Comparison of ENCODE assay signal across 18 cellular contexts in genomic region chr14:91753501-91754128, GRCh38. TPM values are rescaled to one million over a fixed set of nuclear protein-coding genes. Genes with fewer than 3 reads are reported as not detected.
DNase-seq lines count a peak whose midpoint lies in the region; ATAC-seq, FAIRE-seq and TF ChIP-seq lines count a peak whose summit lies in the region.
"Had no signal": no experiment of that assay in that cellular context is flagged by ENCODE, and none has a peak within 500 bp of the region (broad histone marks: within the 10 kb centered on the region; RNA-seq: fewer than 3 reads in every experiment).

No MANE protein-coding gene starts in this region.

- no peaks in the 10 kb centered on the region for H3K79me2 ChIP-seq in PC-3 (ENCODE audit: low read length)

- POLR2A ChIA-PET in PC-3 (lab: Charles Lee; ENCODE audit: unreplicated experiment) = no interaction called here
- POLR2A ChIA-PET in CD8-positive, alpha-beta memory T cell (lab: Charles Lee) = no interaction called here

- CTCF ChIA-PET in PC-3 (lab: Charles Lee) = no interaction called here
- CTCF ChIA-PET in CD8-positive, alpha-beta memory T cell (lab: Charles Lee) = interaction anchor here (1.0 to 1.2 kb wide), 2 partner anchors 8 to 26 kb away, joined by 3 to 4 read pairs; no protein-coding TSS in a partner anchor

- H3K9me2 ChIP-seq in PC-3 (replicated peaks; ENCODE audit: low read length) = no peaks in the 10 kb centered on the region

- no peak for TF ChIP-seq CTCF in AG10803 (conservative IDR thresholded peaks at IDR 0.05; ENCODE audit: low read length)
- no peak for TF ChIP-seq CTCF in PC-3 (conservative IDR thresholded peaks at IDR 0.05; ENCODE audit: low read depth, low read length)
- TF ChIP-seq CTCF in left lung (IDR thresholded peaks at IDR 0.05) = no peak
- no peak for TF ChIP-seq CTCF in colonic mucosa (IDR thresholded peaks at IDR 0.05)

- H3K27me3 ChIP-seq in PC-3 (ENCODE audit: low read length) (no peaks in the 10 kb centered on the region), left lung (no peaks in the 10 kb centered on the region), colonic mucosa (no peaks in the 10 kb centered on the region)
- H3K27me3 ChIP-seq in CD8-positive, alpha-beta memory T cell (ENCODE audit: insufficient read depth, low read length, poor library complexity, severe bottlenecking) = no peaks in the 10 kb centered on the region
- H3K27me3 ChIP-seq: right lobe of liver had no signal

- no peak overlapping the region for H3K4me3 Mint-ChIP-seq in CD8-positive, alpha-beta memory T cell
- H3K4me3 Mint-ChIP-seq: HFFc6; natural killer cell treated with Interleukin-12 subunit alpha and Interleukin-12 subunit beta and Interleukin-15 and Interleukin-18, amount 100 ng/mL, for 72 hours had no signal

- H2AFZ ChIP-seq in PC-3 (ENCODE audit: low read length) = no peak overlapping the region

- H4K20me1 ChIP-seq in PC-3 (ENCODE audit: low read length) = no peaks in the 10 kb centered on the region

- no peaks in the 10 kb centered on the region for H3K36me3 ChIP-seq in PC-3 (ENCODE audit: low read depth, low read length)
- no peaks in the 10 kb centered on the region for H3K36me3 ChIP-seq in left lung
- no peaks in the 10 kb centered on the region for H3K36me3 ChIP-seq in colonic mucosa
- H3K36me3 ChIP-seq in CD8-positive, alpha-beta memory T cell (ENCODE audit: insufficient read depth, low read length) = no peaks in the 10 kb centered on the region
- H3K36me3 ChIP-seq: right lobe of liver had no signal

- peaks cover 0 to 3% (median 2%) of the 10 kb centered on the region in 3 donors for H3K4me1 Mint-ChIP-seq in CD8-positive, alpha-beta memory T cell

- no TSS peak for BruUV-seq in PC-3 (replicated peaks; lab: Mats Ljungman, UMichigan)

- no peak overlapping the region for H3K4me2 ChIP-seq in PC-3 (ENCODE audit: low read length)

- no peaks in the 10 kb centered on the region for H3K27me3 Mint-ChIP-seq in CD8-positive, alpha-beta memory T cell

- no peak for FAIRE-seq in HTR-8/SVneo (lab: Jason Lieb, UNC)
- FAIRE-seq: endothelial cell of umbilical vein had no signal

- DNase-seq in AG10803 (ENCODE audit: low read depth) (peak; percentile 11), DMS 273 treated with DMSO at 0.1 percent for 48 hours (lab: John Stamatoyannopoulos, UW) (peak; percentile 20), PC-3 (peak; percentile 59), left lung (no peak), colonic mucosa (no peak), HTR-8/SVneo (ENCODE audit: insufficient read length, low spot score) (no peak), OCI-M2 (lab: John Stamatoyannopoulos, UW; ENCODE audit: unreplicated experiment) (no peak)
- no peak for DNase-seq in CD8-positive, alpha-beta memory T cell
- DNase-seq: caudate nucleus; HFFc6; MM.1S; NCI-H2081 treated with DMSO at 0.1 percent for 48 hours; right lobe of liver; stimulated activated naive CD4-positive, alpha-beta T cell had no signal

- H3K9ac ChIP-seq in PC-3 (ENCODE audit: low read length) = no peak overlapping the region
- no peak overlapping the region for H3K9ac ChIP-seq in colonic mucosa (ENCODE audit: low read depth in 2 of 2, low read length in 2 of 2)

- intact Hi-C loops in PC-3 (cut with micrococcal nuclease) (no loop called here), left lung (cut with DNase I) (no loop called here), colonic mucosa (cut with DNase I) (no loop called here)

- H3K4me3 ChIP-seq in AG10803 (ENCODE audit: low read length) (no peak overlapping the region), PC-3 (ENCODE audit: low read length) (no peak overlapping the region), left lung (no peak overlapping the region), colonic mucosa (no peak overlapping the region)
- H3K4me3 ChIP-seq in CD8-positive, alpha-beta memory T cell (ENCODE audit: low read length) = no peak overlapping the region
- H3K4me3 ChIP-seq: right lobe of liver had no signal

- H3K27ac Mint-ChIP-seq in CD8-positive, alpha-beta memory T cell = peak overlapping the region in 1 of 8 donors; percentile 4
- H3K27ac Mint-ChIP-seq: activated naive CD4-positive, alpha-beta T cell treated with anti-CD3 and anti-CD28 coated beads, Interleukin-2, amount 50 U/mL, for 72 hours; HFFc6; natural killer cell treated with Interleukin-12 subunit alpha and Interleukin-12 subunit beta and Interleukin-15 and Interleukin-18, amount 100 ng/mL, for 72 hours had no signal

- H3K27ac ChIP-seq in PC-3 (ENCODE audit: low read length) (no peak overlapping the region), left lung (no peak overlapping the region), colonic mucosa (no peak overlapping the region)
- no peak overlapping the region for H3K27ac ChIP-seq in CD8-positive, alpha-beta memory T cell (ENCODE audit: low read depth, low read length)
- H3K27ac ChIP-seq: right lobe of liver, VCaP had no signal

- no peak for ATAC-seq in PC-3
- ATAC-seq in left lung = peak; percentile 49
- ATAC-seq: natural killer cell treated with Interleukin-12 subunit alpha and Interleukin-12 subunit beta and Interleukin-15 and Interleukin-18, amount 100 ng/mL, for 72 hours had no signal

- no peaks in the 10 kb centered on the region for H3K9me3 Mint-ChIP-seq in CD8-positive, alpha-beta memory T cell
- H3K9me3 Mint-ChIP-seq: activated naive CD4-positive, alpha-beta T cell treated with anti-CD3 and anti-CD28 coated beads, Interleukin-2, amount 50 U/mL, for 72 hours; HFFc6; natural killer cell treated with Interleukin-12 subunit alpha and Interleukin-12 subunit beta and Interleukin-15 and Interleukin-18, amount 100 ng/mL, for 72 hours had no signal

- H3K9me3 ChIP-seq in PC-3 (ENCODE audit: low read length) (no peaks in the 10 kb centered on the region), left lung (no peaks in the 10 kb centered on the region), colonic mucosa (no peaks in the 10 kb centered on the region)
- H3K9me3 ChIP-seq in CD8-positive, alpha-beta memory T cell (ENCODE audit: low read length) = no peaks in the 10 kb centered on the region
- H3K9me3 ChIP-seq: right lobe of liver had no signal

- H3K4me1 ChIP-seq in PC-3 (ENCODE audit: insufficient read depth, low read length) (peaks cover 33% of the 10 kb centered on the region), left lung (peaks cover 0 to 5% of the 10 kb centered on the region in 2 donors), colonic mucosa (peaks cover 4% of the 10 kb centered on the region)
- H3K4me1 ChIP-seq in CD8-positive, alpha-beta memory T cell (ENCODE audit: insufficient read depth, low read length) = no peaks in the 10 kb centered on the region

- H3K36me3 Mint-ChIP-seq in CD8-positive, alpha-beta memory T cell = peaks cover 2 to 4% (median 2%) of the 10 kb centered on the region in 3 donors
- H3K36me3 Mint-ChIP-seq: activated naive CD4-positive, alpha-beta T cell treated with anti-CD3 and anti-CD28 coated beads, Interleukin-2, amount 50 U/mL, for 72 hours; natural killer cell treated with Interleukin-12 subunit alpha and Interleukin-12 subunit beta and Interleukin-15 and Interleukin-18, amount 100 ng/mL, for 72 hours had no signal

- H3F3A ChIP-seq in PC-3 (ENCODE audit: low read length, unreplicated experiment) = no peaks in the 10 kb centered on the region

RNA-seq across cellular contexts. Expression of gene CATSPERB, which starts 21.7 kb away (rescaled TPM):
- total RNA-seq in PC-3 (2014; rRNA removed) (not detected in 2 replicates), left lung (1 to 10 TPM; 1.3 to 3.6 TPM), colonic mucosa (1 to 10 TPM; 2.2 to 2.9 TPM)
- total RNA-seq in CD8-positive, alpha-beta memory T cell = 1 to 10 TPM in 1 of 2 experiments, under 1 TPM in 1; 0.20 to 1.1 TPM
- polyA plus RNA-seq in CD8-positive, alpha-beta memory T cell = 1.2 TPM
- total RNA-seq: endothelial cell of umbilical vein, HFFc6 had no signal
- polyA plus RNA-seq: endothelial cell of umbilical vein had no signal

Comparison
In these comparisons a context has a peak if more than half of its experiments do, and no peak if none do; other contexts are left out.
1. DNase-seq: peak in AG10803 (single experiment), DMS 273 treated with DMSO at 0.1 percent for 48 hours (single experiment) and PC-3 (single experiment); none in left lung (0 of 2), colonic mucosa (single experiment), HTR-8/SVneo (single experiment), OCI-M2 (single experiment) and CD8-positive, alpha-beta memory T cell (0 of 5).